ENCODE assay signal across 9 cellular contexts in genomic region chr16:12802048-12802447, GRCh38. TPM values are rescaled to one million over a fixed set of nuclear protein-coding genes. Genes with fewer than 3 reads are reported as not detected.
DNase-seq lines count a peak whose midpoint lies in the region; ATAC-seq and TF ChIP-seq lines count a peak whose summit lies in the region.
"Had no signal": no experiment of that assay in that cellular context is flagged by ENCODE, and none has a peak within 500 bp of the region (broad histone marks: within the 10 kb centered on the region; RNA-seq: fewer than 3 reads in every experiment).

No MANE protein-coding gene starts in this region.

- ATAC-seq in stimulated activated naive B cell treated with anti-CD40 and anti-IgM and Interleukin-4, amounts not matched to agents 10 μg/mL and 1 μg/mL and 100 μg/mL, for 72 hours (replicated peaks), result no peak
- no peak for ATAC-seq in HG02588 (IDR thresholded peaks at IDR 0.05; ENCODE audit: unreplicated experiment)
- no peak for ATAC-seq in HG02885 (IDR thresholded peaks at IDR 0.05; ENCODE audit: poor library complexity, unreplicated experiment)

- no peaks in the 10 kb centered on the region for H3K9me3 Mint-ChIP-seq in T-helper 2 cell treated with Interferon-gamma antibody and Interleukin-4, amounts not matched to agents 5 μg/mL and 100 μg/mL, for 36 hours
- no peaks in the 10 kb centered on the region for H3K9me3 Mint-ChIP-seq in activated T-helper 2 cell treated with anti-CD3 and anti-CD28 coated beads, Interferon-gamma antibody, Interleukin-2, Interleukin-4, amounts not matched to agents 10 μg/mL and 5 μg/mL and 100 μg/mL, durations not matched to agents 14 hours and 24 hours and 36 hours
- H3K9me3 Mint-ChIP-seq in stimulated activated naive B cell treated with anti-CD40 and anti-IgM and Interleukin-4, amounts not matched to agents 10 μg/mL and 1 μg/mL and 100 μg/mL, for 72 hours, result no peaks in the 10 kb centered on the region

- H3K4me1 Mint-ChIP-seq in T-helper 2 cell treated with Interferon-gamma antibody and Interleukin-4, amounts not matched to agents 5 μg/mL and 100 μg/mL, for 36 hours (ENCODE audit: low read depth), result peaks cover 28% of the 10 kb centered on the region
- H3K4me1 Mint-ChIP-seq in activated T-helper 2 cell treated with anti-CD3 and anti-CD28 coated beads, Interferon-gamma antibody, Interleukin-2, Interleukin-4, amounts not matched to agents 10 μg/mL and 5 μg/mL and 100 μg/mL, durations not matched to agents 14 hours and 24 hours and 36 hours (ENCODE audit: low read depth), result peaks cover 34% of the 10 kb centered on the region
- peaks cover 23 to 51% of the 10 kb centered on the region in 2 donors for H3K4me1 Mint-ChIP-seq in stimulated activated naive B cell treated with anti-CD40 and anti-IgM and Interleukin-4, amounts not matched to agents 10 μg/mL and 1 μg/mL and 100 μg/mL, for 72 hours

- intact Hi-C loops in activated T-helper 2 cell treated with anti-CD3 and anti-CD28 coated beads, Interferon-gamma antibody, Interleukin-2, Interleukin-4, amounts not matched to agents 10 μg/mL and 5 μg/mL and 100 μg/mL, durations not matched to agents 14 hours and 24 hours and 36 hours (cut with micrococcal nuclease), result loop anchor here (5.0 kb wide), 1 partner anchor 720 kb away; no protein-coding TSS in a partner anchor
- intact Hi-C loops in head of caudate nucleus (cut with DNase I), result loop anchor here (10.0 kb wide), 1 partner anchor 77 kb away; no protein-coding TSS in a partner anchor

- H3K4me3 Mint-ChIP-seq in T-helper 2 cell treated with Interferon-gamma antibody and Interleukin-4, amounts not matched to agents 5 μg/mL and 100 μg/mL, for 36 hours, result peak overlapping the region; percentile 98
- peak overlapping the region; percentile 95 for H3K4me3 Mint-ChIP-seq in activated T-helper 2 cell treated with anti-CD3 and anti-CD28 coated beads, Interferon-gamma antibody, Interleukin-2, Interleukin-4, amounts not matched to agents 10 μg/mL and 5 μg/mL and 100 μg/mL, durations not matched to agents 14 hours and 24 hours and 36 hours (ENCODE audit: low read depth)
- H3K4me3 Mint-ChIP-seq in stimulated activated naive B cell treated with anti-CD40 and anti-IgM and Interleukin-4, amounts not matched to agents 10 μg/mL and 1 μg/mL and 100 μg/mL, for 72 hours, result peak overlapping the region; percentile 91 to 94

- no peak for TF ChIP-seq CTCF in fibroblast of pulmonary artery (IDR thresholded peaks at IDR 0.05; ENCODE audit: low read length, missing control alignments)

- no peak for DNase-seq in T-helper 2 cell treated with Interferon-gamma antibody and Interleukin-4, amounts not matched to agents 5 μg/mL and 100 μg/mL, for 36 hours (ENCODE audit: low spot score)
- DNase-seq in T-helper 2 cell (no peak), fibroblast of pulmonary artery (ENCODE audit: low read depth) (no peak), head of caudate nucleus (no peak)
- no peak for DNase-seq in activated T-helper 2 cell treated with anti-CD3 and anti-CD28 coated beads, Interferon-gamma antibody, Interleukin-2, Interleukin-4, amounts not matched to agents 10 μg/mL and 5 μg/mL and 100 μg/mL, durations not matched to agents 14 hours and 24 hours and 36 hours (ENCODE audit: low spot score)
- no peak for DNase-seq in stimulated activated naive B cell treated with anti-CD40 and anti-IgM and Interleukin-4, amounts not matched to agents 10 μg/mL and 1 μg/mL and 100 μg/mL, for 72 hours
- DNase-seq: activated gamma-delta T cell had no signal

- H3K4me3 ChIP-seq in fibroblast of pulmonary artery (replicated peaks; ENCODE audit: low read depth, low read length), result peak overlapping the region; percentile 33

- H3K27ac Mint-ChIP-seq in T-helper 2 cell treated with Interferon-gamma antibody and Interleukin-4, amounts not matched to agents 5 μg/mL and 100 μg/mL, for 36 hours, result peak overlapping the region; percentile 77
- H3K27ac Mint-ChIP-seq in activated T-helper 2 cell treated with anti-CD3 and anti-CD28 coated beads, Interferon-gamma antibody, Interleukin-2, Interleukin-4, amounts not matched to agents 10 μg/mL and 5 μg/mL and 100 μg/mL, durations not matched to agents 14 hours and 24 hours and 36 hours, result peak overlapping the region; percentile 84
- H3K27ac Mint-ChIP-seq in stimulated activated naive B cell treated with anti-CD40 and anti-IgM and Interleukin-4, amounts not matched to agents 10 μg/mL and 1 μg/mL and 100 μg/mL, for 72 hours, result peak overlapping the region; percentile 94

- no peaks in the 10 kb centered on the region for H3K27me3 Mint-ChIP-seq in T-helper 2 cell treated with Interferon-gamma antibody and Interleukin-4, amounts not matched to agents 5 μg/mL and 100 μg/mL, for 36 hours (ENCODE audit: low read depth)
- H3K27me3 Mint-ChIP-seq in activated T-helper 2 cell treated with anti-CD3 and anti-CD28 coated beads, Interferon-gamma antibody, Interleukin-2, Interleukin-4, amounts not matched to agents 10 μg/mL and 5 μg/mL and 100 μg/mL, durations not matched to agents 14 hours and 24 hours and 36 hours (ENCODE audit: low read depth), result no peaks in the 10 kb centered on the region
- peaks cover 4 to 6% of the 10 kb centered on the region in 2 donors for H3K27me3 Mint-ChIP-seq in stimulated activated naive B cell treated with anti-CD40 and anti-IgM and Interleukin-4, amounts not matched to agents 10 μg/mL and 1 μg/mL and 100 μg/mL, for 72 hours

- H3K36me3 Mint-ChIP-seq in T-helper 2 cell treated with Interferon-gamma antibody and Interleukin-4, amounts not matched to agents 5 μg/mL and 100 μg/mL, for 36 hours (ENCODE audit: low read depth), result peaks cover 14% of the 10 kb centered on the region
- H3K36me3 Mint-ChIP-seq in activated T-helper 2 cell treated with anti-CD3 and anti-CD28 coated beads, Interferon-gamma antibody, Interleukin-2, Interleukin-4, amounts not matched to agents 10 μg/mL and 5 μg/mL and 100 μg/mL, durations not matched to agents 14 hours and 24 hours and 36 hours (ENCODE audit: low read depth), result peaks cover 19% of the 10 kb centered on the region
- peaks cover 15 to 16% of the 10 kb centered on the region in 2 donors for H3K36me3 Mint-ChIP-seq in stimulated activated naive B cell treated with anti-CD40 and anti-IgM and Interleukin-4, amounts not matched to agents 10 μg/mL and 1 μg/mL and 100 μg/mL, for 72 hours

RNA-seq across cellular contexts. Expression of gene CPPED1, which starts 1.6 kb away (rescaled TPM):
- 9.0 and 9.5 TPM in 2 replicates for total RNA-seq in activated T-helper 2 cell treated with anti-CD3 and anti-CD28 coated beads, Interferon-gamma antibody, Interleukin-2, Interleukin-4, amounts not matched to agents 10 μg/mL and 5 μg/mL and 100 μg/mL, durations not matched to agents 14 hours and 24 hours and 36 hours
